ENCODE assay signal across 1 cellular context in the genomic region with DNA sequence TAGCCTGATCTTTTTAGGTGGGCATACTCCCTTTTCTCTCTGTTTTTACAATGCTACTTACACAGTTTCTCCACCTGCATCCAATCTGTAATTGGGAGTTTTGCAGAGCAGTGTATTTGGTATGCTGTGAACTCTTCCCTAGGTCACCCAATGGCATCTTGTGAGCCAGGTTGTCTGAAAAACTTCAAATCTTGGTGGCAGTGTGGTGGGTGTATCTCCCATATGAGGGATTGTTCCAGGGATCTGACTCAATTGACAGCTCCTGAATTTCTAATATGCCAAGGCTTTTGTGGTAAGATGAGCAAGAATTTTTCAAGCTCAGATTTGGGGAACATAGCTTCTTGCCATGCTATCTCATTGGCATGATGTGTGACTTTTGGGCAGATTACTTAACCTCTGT.
TF ChIP-seq lines count a peak whose summit lies in the region.

No MANE protein-coding gene starts in this region.

TF ChIP-seq in H1, 55 proteins besides CTCF, POLR2A, EP300 and RAD21:
- no peak for TF ChIP-seq SIN3A (conservative IDR thresholded peaks at IDR 0.05 in 1 of 2, IDR thresholded peaks at IDR 0.05 in 1 of 2; ENCODE audit: low read depth in 1 of 2, low read length in 2 of 2)
- TF ChIP-seq SUZ12 (IDR thresholded peaks at IDR 0.05; ENCODE audit: low read length) = no peak
- no peak for TF ChIP-seq HDAC6 (IDR thresholded peaks at IDR 0.05; ENCODE audit: low read depth, low read length)
- TF ChIP-seq EZH2 (IDR thresholded peaks at IDR 0.05; ENCODE audit: low read depth, low read length, severe bottlenecking) = no peak
- no peak for TF ChIP-seq USF2 (IDR thresholded peaks at IDR 0.05; ENCODE audit: low read length)
- TF ChIP-seq GABPA (IDR thresholded peaks at IDR 0.05; ENCODE audit: borderline replicate concordance, insufficient read depth, low read length) = no peak
- TF ChIP-seq POLR2AphosphoS5 (IDR thresholded peaks at IDR 0.05; ENCODE audit: low read depth, low read length) = no peak
- no peak for TF ChIP-seq RFX5 (IDR thresholded peaks at IDR 0.05; ENCODE audit: borderline replicate concordance, low read depth, low read length)
- TF ChIP-seq TEAD4 (IDR thresholded peaks at IDR 0.05; ENCODE audit: low read depth, low read length) = no peak
- TF ChIP-seq CEBPB (IDR thresholded peaks at IDR 0.05; ENCODE audit: low read depth, low read length) = no peak
- no peak for TF ChIP-seq CHD1 (IDR thresholded peaks at IDR 0.05; ENCODE audit: low read depth, low read length)
- no peak for TF ChIP-seq E2F6 (IDR thresholded peaks at IDR 0.05)
- no peak for TF ChIP-seq SP2 (IDR thresholded peaks at IDR 0.05; ENCODE audit: low read length)
- TF ChIP-seq POU5F1 (IDR thresholded peaks at IDR 0.05; ENCODE audit: low read depth, low read length) = no peak
- no peak for TF ChIP-seq BCL11A (IDR thresholded peaks at IDR 0.05; ENCODE audit: low read depth in 2 of 2, low read length in 2 of 2)
- no peak for TF ChIP-seq JUND (IDR thresholded peaks at IDR 0.05; ENCODE audit: low read length)
- no peak for TF ChIP-seq KDM1A (IDR thresholded peaks at IDR 0.05; ENCODE audit: borderline replicate concordance, low read length)
- TF ChIP-seq EGR1 (IDR thresholded peaks at IDR 0.05; ENCODE audit: borderline replicate concordance, low read depth, low read length) = no peak
- no peak for TF ChIP-seq SIX5 (IDR thresholded peaks at IDR 0.05; ENCODE audit: low read depth, low read length)
- no peak for TF ChIP-seq ATF2 (IDR thresholded peaks at IDR 0.05; ENCODE audit: low read length)
